In the genomic region with DNA sequence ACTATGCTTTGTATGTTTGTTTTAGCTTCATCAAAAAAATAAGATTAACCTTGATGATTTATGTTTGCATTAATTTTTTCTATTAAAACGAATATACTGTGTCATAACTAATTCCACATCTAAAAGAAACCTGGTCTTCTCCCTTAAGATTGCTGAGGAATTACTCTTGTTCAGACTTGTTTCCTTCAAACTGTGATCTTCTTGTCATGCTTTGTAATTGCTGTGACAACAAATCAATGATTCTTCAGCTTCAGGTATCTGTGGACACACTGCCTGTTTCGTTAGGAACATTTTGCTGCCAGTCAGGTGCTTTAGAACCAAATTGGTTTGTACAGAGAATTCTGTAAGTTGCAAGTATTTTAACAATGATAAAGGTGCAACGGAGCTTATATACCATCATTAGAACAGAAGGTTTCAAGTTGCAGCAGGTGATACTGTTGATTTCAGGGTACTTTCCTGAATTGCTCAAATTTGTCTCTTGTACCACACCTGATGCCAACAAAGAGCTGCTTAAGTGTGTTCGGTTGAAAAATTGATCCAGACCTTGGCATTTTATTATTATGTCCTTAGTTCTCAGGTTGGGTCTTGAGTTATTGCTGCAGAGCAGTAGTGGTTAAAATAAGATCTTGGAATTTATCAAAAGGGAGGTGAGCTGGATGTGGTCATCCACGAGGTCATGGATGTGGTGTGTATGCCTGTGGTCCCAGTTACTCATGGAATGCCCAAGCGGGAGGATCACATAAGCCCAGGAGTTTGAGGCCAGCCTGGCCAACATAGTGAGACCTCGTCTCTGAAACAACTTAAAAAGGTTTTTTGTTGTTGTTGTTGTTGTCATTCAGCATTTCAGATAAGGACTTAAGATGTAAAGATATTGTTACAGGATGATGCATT, we compare ENCODE assay signal across 15 cellular contexts. TPM values are rescaled to one million over a fixed set of nuclear protein-coding genes. Genes with fewer than 3 reads are reported as not detected.
DNase-seq lines count a peak whose midpoint lies in the region; FAIRE-seq and TF ChIP-seq lines count a peak whose summit lies in the region.
"Had no signal": no experiment of that assay in that cellular context is flagged by ENCODE, and none has a peak within 500 bp of the region (broad histone marks: within the 10 kb centered on the region; RNA-seq: fewer than 3 reads in every experiment).

No MANE protein-coding gene starts in this region.

- H3K27me3 ChIP-seq in thyroid gland (no peaks in the 10 kb centered on the region), hepatocyte (no peaks in the 10 kb centered on the region)
- H3K27me3 ChIP-seq: upper lobe of left lung had no signal

- DNase-seq in activated T-cell treated with anti-CD3 and anti-CD28 coated beads, Interleukin-2, amount 50 U/mL, for 24 hours: no peak
- DNase-seq in activated T-cell treated with anti-CD3 and anti-CD28 coated beads for 4 hours (no peak), RCC 7860 (ENCODE audit: low spot score) (peak; percentile 31), fibroblast of mammary gland (ENCODE audit: low read depth) (peak; percentile 40), thyroid gland (peak in 1 of 2 donors; percentile 22), hepatocyte (ENCODE audit: low spot score) (no peak), NCI-H1092 treated with DMSO at 0.1 percent for 48 hours (lab: John Stamatoyannopoulos, UW) (no peak), NCI-H187 treated with DMSO at 0.1 percent for 48 hours (lab: John Stamatoyannopoulos, UW) (no peak)
- DNase-seq: activated gamma-delta T cell; caudate nucleus; DMS 273 treated with DMSO at 0.1 percent for 48 hours; NCI-H2227 treated with DMSO at 0.1 percent for 48 hours; stimulated activated CD4-positive, alpha-beta T cell treated with anti-CD3 and anti-CD28 coated beads, Interleukin-12 subunit alpha, Interleukin-12 subunit beta, amount 100 ng/mL, for 4 hours; T-helper 1 cell; upper lobe of left lung had no signal

- no peaks in the 10 kb centered on the region for H3K36me3 ChIP-seq in thyroid gland
- H3K36me3 ChIP-seq in hepatocyte (replicated peaks; ENCODE audit: insufficient read depth, low read depth): no peaks in the 10 kb centered on the region
- H3K36me3 ChIP-seq: upper lobe of left lung had no signal

- WGBS in thyroid gland, 2 donors: 58 to 59% methylated on average over 7 of the region's 7 CpGs
- WGBS in hepatocyte (ENCODE audit: low lambda C conversion rate, missing lambda C conversion rate): 77% methylated on average over 7 of the region's 7 CpGs

- peak; percentile 51 for FAIRE-seq in RCC 7860 (lab: Jason Lieb, UNC)

- H3K79me2 ChIP-seq in hepatocyte: no peaks in the 10 kb centered on the region

- H3K4me3 ChIP-seq in fibroblast of mammary gland (ENCODE audit: control insufficient read depth, low read depth, low read length): no peak overlapping the region
- no peak overlapping the region for H3K4me3 ChIP-seq in thyroid gland (replicated peaks in 1 of 3)
- no peak overlapping the region for H3K4me3 ChIP-seq in hepatocyte
- H3K4me3 ChIP-seq: upper lobe of left lung had no signal

- no peaks in the 10 kb centered on the region for H3K9me3 ChIP-seq in thyroid gland
- H3K9me3 ChIP-seq in hepatocyte (ENCODE audit: low read depth): no peaks in the 10 kb centered on the region
- H3K9me3 ChIP-seq: upper lobe of left lung had no signal

- H3K36me3 Mint-ChIP-seq in activated T-cell treated with anti-CD3 and anti-CD28 coated beads, Interleukin-2, amount 50 U/mL, for 24 hours (ENCODE audit: low read depth): peaks cover 89% of the 10 kb centered on the region

- intact Hi-C loops in thyroid gland (cut with DNase I): no loop called here

- no peak overlapping the region for H2AFZ ChIP-seq in hepatocyte

- no peak overlapping the region for H3K4me2 ChIP-seq in hepatocyte

- H3K27me3 Mint-ChIP-seq in activated T-cell treated with anti-CD3 and anti-CD28 coated beads, Interleukin-2, amount 50 U/mL, for 24 hours: no peaks in the 10 kb centered on the region

- H3K27ac ChIP-seq in thyroid gland (peak overlapping the region; percentile 87 to 92 (median 90)), hepatocyte (no peak overlapping the region)

- H3K4me3 Mint-ChIP-seq in activated T-cell treated with anti-CD3 and anti-CD28 coated beads, Interleukin-2, amount 50 U/mL, for 24 hours: no peak overlapping the region

- no peaks in the 10 kb centered on the region for H3K9me2 ChIP-seq in hepatocyte (replicated peaks; ENCODE audit: insufficient read depth)

- no peaks in the 10 kb centered on the region for H3K9me3 Mint-ChIP-seq in activated T-cell treated with anti-CD3 and anti-CD28 coated beads, Interleukin-2, amount 50 U/mL, for 24 hours

- peaks cover 27% of the 10 kb centered on the region for H3K4me1 Mint-ChIP-seq in activated T-cell treated with anti-CD3 and anti-CD28 coated beads, Interleukin-2, amount 50 U/mL, for 24 hours (ENCODE audit: low read depth)

- TF ChIP-seq CTCF in fibroblast of mammary gland (conservative IDR thresholded peaks at IDR 0.05; ENCODE audit: control insufficient read depth, insufficient read depth, low read depth, low read length) (no peak), thyroid gland (IDR thresholded peaks at IDR 0.05) (no peak), hepatocyte (IDR thresholded peaks at IDR 0.05; ENCODE audit: poor library complexity) (no peak)

- no peaks in the 10 kb centered on the region for H4K20me1 ChIP-seq in hepatocyte (ENCODE audit: insufficient read depth, poor library complexity, severe bottlenecking)

- H3K4me1 ChIP-seq in thyroid gland: peaks cover 77 to 84% of the 10 kb centered on the region in 2 donors
- H3K4me1 ChIP-seq in hepatocyte (ENCODE audit: insufficient read depth): peaks cover 13% of the 10 kb centered on the region

- H3K27ac Mint-ChIP-seq in activated T-cell treated with anti-CD3 and anti-CD28 coated beads, Interleukin-2, amount 50 U/mL, for 24 hours: peak overlapping the region; percentile 74

- TF ChIP-seq POLR2A in thyroid gland (IDR thresholded peaks at IDR 0.05): no peak

RNA-seq across cellular contexts. Expression of gene SYTL3, which starts 19.5 kb away (rescaled TPM):
- 10 to 100 TPM; 16.9 to 33.0 (median 24.4) TPM for total RNA-seq in thyroid gland
- 1.4 and 1.7 TPM in 2 replicates for total RNA-seq in hepatocyte
- polyA plus RNA-seq in hepatocyte: 1.5 and 3.1 TPM in 2 replicates

RNA-seq across cellular contexts. Expression of gene DYNLT1, which starts 24.8 kb away (rescaled TPM):
- 100 to 1,000 TPM in 2 of 4 donors, 10 to 100 TPM in 2; 76.6 to 113 (median 93.4) TPM for total RNA-seq in thyroid gland
- 81.4 and 82.6 TPM in 2 replicates for total RNA-seq in hepatocyte
- 180 and 219 TPM in 2 replicates for polyA plus RNA-seq in hepatocyte

Comparison
In these comparisons a context has a peak if more than half of its experiments do, and no peak if none do; other contexts are left out.
1. DNase-seq: peak in RCC 7860 (single experiment) and fibroblast of mammary gland (single experiment); none in activated T-cell treated with anti-CD3 and anti-CD28 coated beads, Interleukin-2, amount 50 U/mL, for 24 hours (single experiment), activated T-cell treated with anti-CD3 and anti-CD28 coated beads for 4 hours (single experiment), hepatocyte (single experiment), NCI-H1092 treated with DMSO at 0.1 percent for 48 hours (single experiment) and NCI-H187 treated with DMSO at 0.1 percent for 48 hours (single experiment).